ENCODE assay signal across 6 cellular contexts in the genomic region with DNA sequence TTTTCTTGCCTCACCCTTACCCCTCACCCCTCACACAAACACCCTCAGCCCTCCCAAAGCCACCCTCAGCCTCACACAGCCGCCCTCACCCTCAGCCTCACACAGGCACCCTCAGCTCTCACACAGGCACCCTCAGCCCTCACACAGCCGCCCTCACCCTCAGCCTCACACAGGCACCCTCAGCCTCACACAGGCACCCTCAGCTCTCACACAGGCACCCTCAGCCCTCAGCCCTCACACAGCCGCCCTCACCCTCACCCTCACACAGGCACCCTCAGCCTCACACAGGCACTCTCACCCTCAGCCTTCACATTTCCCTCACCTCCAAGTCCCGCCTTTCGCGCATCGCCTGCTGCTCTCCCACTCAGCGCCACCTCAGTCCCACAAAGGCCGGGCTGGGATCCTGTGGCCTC. TPM values are rescaled to one million over a fixed set of nuclear protein-coding genes. Genes with fewer than 3 reads are reported as not detected.
DNase-seq lines count a peak whose midpoint lies in the region; ATAC-seq and TF ChIP-seq lines count a peak whose summit lies in the region.

No MANE protein-coding gene starts in this region.

- H4K91ac ChIP-seq in H9 (ENCODE audit: insufficient read length, low read depth, low read length) = no peak overlapping the region

- H3K9ac ChIP-seq in H9 (ENCODE audit: extremely low read depth, insufficient read length, low read length) = peak overlapping the region; percentile 92

- peaks cover 10% of the 10 kb centered on the region for H3K23me2 ChIP-seq in H9 (ENCODE audit: insufficient read length, low read depth, low read length, poor library complexity, severe bottlenecking)

- H3K4me2 ChIP-seq in H9 (ENCODE audit: insufficient read depth, insufficient read length, low read length) (peak overlapping the region; percentile 86), osteoblast (ENCODE audit: insufficient read depth, low read length) (peak overlapping the region; percentile 82)

- peak overlapping the region; percentile 76 for H3K18ac ChIP-seq in H9 (ENCODE audit: insufficient read length, low read depth, low read length)

- H4K20me1 ChIP-seq in H9 (ENCODE audit: control insufficient read depth, insufficient read depth, insufficient read length) = peaks cover 5% of the 10 kb centered on the region
- peaks cover 7% of the 10 kb centered on the region for H4K20me1 ChIP-seq in osteoblast (ENCODE audit: insufficient read depth, low read length)

- H3K4me3 ChIP-seq in osteoblast (ENCODE audit: insufficient read depth, low read length) = peak overlapping the region; percentile 91

- H3K4me1 Mint-ChIP-seq in H9 (peaks cover 4 to 5% of the 10 kb centered on the region in 2 experiments; a peak in 3 of 4 replicates), CD14-positive monocyte (peaks cover 6% of the 10 kb centered on the region)
- H3K4me1 Mint-ChIP-seq in central memory CD8-positive, alpha-beta T cell = peaks cover 7% of the 10 kb centered on the region

- no peak overlapping the region for H3K27ac Mint-ChIP-seq in H9
- H3K27ac Mint-ChIP-seq in central memory CD8-positive, alpha-beta T cell (ENCODE audit: low read depth) = no peak overlapping the region
- no peak overlapping the region for H3K27ac Mint-ChIP-seq in CD14-positive monocyte

- DNase-seq in H9 (no peak), osteoblast (ENCODE audit: insufficient read length, low spot score, missing footprints) (no peak), GM19240 (ENCODE audit: insufficient read length, low spot score) (no peak), CD14-positive monocyte (ENCODE audit: low spot score) (no peak)
- no peak for DNase-seq in central memory CD8-positive, alpha-beta T cell (ENCODE audit: low spot score in 2 of 2)

- H2BK20ac ChIP-seq in H9 (ENCODE audit: low read depth, low read length, poor library complexity, severe bottlenecking) = no peak overlapping the region

- intact Hi-C loops in CD14-positive monocyte (cut with micrococcal nuclease) = loop anchor here (1.0 to 5.0 kb wide), 4 partner anchors 22 to 81 kb away; a partner anchor contains a TSS

- H3K27me3 Mint-ChIP-seq in H9 (ENCODE audit: low read depth) (no peaks in the 10 kb centered on the region), CD14-positive monocyte (ENCODE audit: low read depth in 3 of 3) (no peaks in the 10 kb centered on the region)
- H3K27me3 Mint-ChIP-seq in central memory CD8-positive, alpha-beta T cell = no peaks in the 10 kb centered on the region

- H3K27me3 ChIP-seq in H9 (ENCODE audit: insufficient read depth, low read length) = no peaks in the 10 kb centered on the region
- H3K27me3 ChIP-seq in osteoblast (ENCODE audit: insufficient read depth, low read length) = no peaks in the 10 kb centered on the region

- no peaks in the 10 kb centered on the region for H3K4me1 ChIP-seq in H9 (ENCODE audit: insufficient read depth, low read length)
- H3K4me1 ChIP-seq in osteoblast (ENCODE audit: insufficient read depth, low read length) = peaks cover 20% of the 10 kb centered on the region

- no peaks in the 10 kb centered on the region for H3K36me3 ChIP-seq in osteoblast (ENCODE audit: insufficient read depth, low read length)

- TF ChIP-seq CTCF in H9 (conservative IDR thresholded peaks at IDR 0.05) (no peak), osteoblast (IDR thresholded peaks at IDR 0.05; ENCODE audit: extremely low read depth, low read depth, low read length) (no peak), CD14-positive monocyte (IDR thresholded peaks at IDR 0.05) (no peak)

- no peak overlapping the region for H2BK120ac ChIP-seq in H9 (ENCODE audit: low read depth, low read length, poor library complexity, severe bottlenecking)

- H3K27ac ChIP-seq in H9 (ENCODE audit: insufficient read length, low read depth, low read length) (no peak overlapping the region), osteoblast (ENCODE audit: low read depth, low read length) (peak overlapping the region; percentile 88)

- H3K4ac ChIP-seq in H9 (ENCODE audit: low read depth, low read length) = no peak overlapping the region

- H2BK5ac ChIP-seq in H9 (ENCODE audit: insufficient read length, low read length) = no peak overlapping the region

- no peak overlapping the region for H2AFZ ChIP-seq in H9 (ENCODE audit: low read length)
- H2AFZ ChIP-seq in osteoblast (ENCODE audit: low read length) = peak overlapping the region; percentile 98

- no peaks in the 10 kb centered on the region; a peak in 1 of 7 replicates for H3K36me3 Mint-ChIP-seq in H9 (ENCODE audit: insufficient read depth in 1 of 3, low read depth in 3 of 3)
- no peaks in the 10 kb centered on the region for H3K36me3 Mint-ChIP-seq in central memory CD8-positive, alpha-beta T cell (ENCODE audit: insufficient read depth)
- peaks cover 4 to 9% of the 10 kb centered on the region in 2 donors for H3K36me3 Mint-ChIP-seq in CD14-positive monocyte

- WGBS in H9 (ENCODE audit: extremely low coverage, insufficient read length, low lambda C conversion rate) = no CpG with 5 or more reads among the region's 9 CpGs

- H3K23ac ChIP-seq in H9 (ENCODE audit: insufficient read length, low read depth, low read length) = no peak overlapping the region

- no peaks in the 10 kb centered on the region for H3K9me3 Mint-ChIP-seq in H9
- H3K9me3 Mint-ChIP-seq in central memory CD8-positive, alpha-beta T cell = no peaks in the 10 kb centered on the region
- H3K9me3 Mint-ChIP-seq in CD14-positive monocyte = no peaks in the 10 kb centered on the region

- H3T11ph ChIP-seq in H9 (ENCODE audit: low read length) = no peak overlapping the region

- H3K14ac ChIP-seq in H9 (ENCODE audit: insufficient read depth, low read length) = peak overlapping the region; percentile 76; the same call in 1 of the 2 replicates

- no peaks in the 10 kb centered on the region for H3K9me3 ChIP-seq in H9 (ENCODE audit: control insufficient read depth, low read depth, low read length)
- H3K9me3 ChIP-seq in osteoblast (ENCODE audit: low read depth, low read length) = no peaks in the 10 kb centered on the region

- no peak overlapping the region for H2AK5ac ChIP-seq in H9 (ENCODE audit: insufficient read length, low read length)

- H3K79me1 ChIP-seq in H9 (ENCODE audit: insufficient read depth, low read depth, low read length, poor library complexity, severe bottlenecking) = no peaks in the 10 kb centered on the region

- no peak overlapping the region for H2BK12ac ChIP-seq in H9 (ENCODE audit: insufficient read length, low read depth, low read length)

- no peak overlapping the region for H3K56ac ChIP-seq in H9 (ENCODE audit: insufficient read length, low read depth, low read length)

- no peak overlapping the region for H2BK15ac ChIP-seq in H9 (ENCODE audit: low read depth, low read length)

- H3K79me2 ChIP-seq in H9 (ENCODE audit: insufficient read depth, low read length) = no peaks in the 10 kb centered on the region
- H3K79me2 ChIP-seq in osteoblast (ENCODE audit: insufficient read depth, low read length) = peaks cover 47% of the 10 kb centered on the region

- no peak overlapping the region for H4K8ac ChIP-seq in H9 (replicated peaks; ENCODE audit: insufficient read length, low read depth, low read length)

- no peak overlapping the region for H4K5ac ChIP-seq in H9 (ENCODE audit: insufficient read length, low read depth, low read length)

- no peak overlapping the region for H3K4me3 Mint-ChIP-seq in H9
- no peak overlapping the region for H3K4me3 Mint-ChIP-seq in central memory CD8-positive, alpha-beta T cell
- H3K4me3 Mint-ChIP-seq in CD14-positive monocyte = no peak overlapping the region

- peak; percentile 57 for ATAC-seq in central memory CD8-positive, alpha-beta T cell (replicated peaks; ENCODE audit: extremely low read depth, poor library complexity, severe bottlenecking)
- no peak for ATAC-seq in HG03196 (IDR thresholded peaks at IDR 0.05; ENCODE audit: unreplicated experiment)

RNA-seq across cellular contexts. Expression of a gene that starts 0.3 kb away (rescaled TPM):
- 4.7 and 4.8 TPM in 2 replicates for total RNA-seq in H9 (2021)
- total RNA-seq in osteoblast = 2.5 and 3.5 TPM in 2 replicates
- polyA plus RNA-seq in CD14-positive monocyte = under 1 TPM; 0.58 to 0.99 TPM

RNA-seq across cellular contexts. Expression of a gene that starts 21.3 kb away (rescaled TPM):
- 43.6 and 43.7 TPM in 2 replicates for total RNA-seq in H9 (2021)
- 23.9 and 29.3 TPM in 2 replicates for total RNA-seq in osteoblast
- polyA plus RNA-seq in CD14-positive monocyte = 10 to 100 TPM; 34.6 to 38.8 TPM

RNA-seq across cellular contexts. Expression of a gene that starts 26.8 kb away (rescaled TPM):
- 17.4 and 22.2 TPM in 2 replicates for total RNA-seq in H9 (2021)
- total RNA-seq in osteoblast = 1.1 and 1.5 TPM in 2 replicates
- 10 to 100 TPM; 30.2 to 54.5 TPM for polyA plus RNA-seq in CD14-positive monocyte

RNA-seq across cellular contexts. Expression of a gene that starts 36.0 kb away (rescaled TPM):
- 2.4 TPM in 2 replicates for total RNA-seq in H9 (2021)
- total RNA-seq in osteoblast = 1.2 and 1.4 TPM in 2 replicates
- polyA plus RNA-seq in CD14-positive monocyte = under 1 TPM; 0.28 to 0.41 TPM

RNA-seq across cellular contexts. Expression of a gene that starts 47.8 kb away (rescaled TPM):
- total RNA-seq in H9 (2021) = 16.9 and 17.3 TPM in 2 replicates
- 8.7 and 8.8 TPM in 2 replicates for total RNA-seq in osteoblast
- under 1 TPM; 0.05 to 0.25 TPM for polyA plus RNA-seq in CD14-positive monocyte
